ENCODE assay signal across 24 cellular contexts in genomic region chr10:72030762-72031543, GRCh38. TPM values are rescaled to one million over a fixed set of nuclear protein-coding genes. Genes with fewer than 3 reads are reported as not detected.
DNase-seq lines count a peak whose midpoint lies in the region; TF ChIP-seq lines count a peak whose summit lies in the region.
"Had no signal": no experiment of that assay in that cellular context is flagged by ENCODE, and none has a peak within 500 bp of the region (broad histone marks: within the 10 kb centered on the region; RNA-seq: fewer than 3 reads in every experiment).

No MANE protein-coding gene starts in this region.

- no peak overlapping the region for H2AFZ ChIP-seq in hepatocyte
- peak overlapping the region; percentile 68 for H2AFZ ChIP-seq in neural progenitor cell (replicated peaks)
- H2AFZ ChIP-seq: GM23248 had no signal

- H3K9me2 ChIP-seq in hepatocyte (replicated peaks; ENCODE audit: insufficient read depth): no peaks in the 10 kb centered on the region

- peak overlapping the region in 3 of 5 donors; percentile 16 to 59 (median 17) for H3K27ac ChIP-seq in adrenal gland
- peak overlapping the region; percentile 76 for H3K27ac ChIP-seq in hepatocyte
- no peak overlapping the region for H3K27ac ChIP-seq in neural progenitor cell
- H3K27ac ChIP-seq in stomach: peak overlapping the region in 4 of 5 donors; percentile 4 to 54 (median 52)
- H3K27ac ChIP-seq: coronary artery, GM23248, WERI-Rb-1 had no signal

- TF ChIP-seq EP300 in stomach (IDR thresholded peaks at IDR 0.05): no peak

- no peak for TF ChIP-seq POLR2A in adrenal gland (IDR thresholded peaks at IDR 0.05)
- TF ChIP-seq POLR2A in stomach (IDR thresholded peaks at IDR 0.05): no peak

- intact Hi-C loops in adrenal gland (cut with DNase I) (no loop called here), stomach (cut with DNase I; ENCODE audit: low total_unique reads) (no loop called here)

- H3K4me2 ChIP-seq in hepatocyte (peak overlapping the region; percentile 21), neural progenitor cell (no peak overlapping the region)

- TF ChIP-seq CTCF in adrenal gland (IDR thresholded peaks at IDR 0.05) (no peak), hepatocyte (IDR thresholded peaks at IDR 0.05; ENCODE audit: poor library complexity) (no peak), neural progenitor cell (IDR thresholded peaks at IDR 0.05) (no peak), stomach (IDR thresholded peaks at IDR 0.05) (no peak)

- H4K20me1 ChIP-seq in hepatocyte (ENCODE audit: insufficient read depth, poor library complexity, severe bottlenecking): no peaks in the 10 kb centered on the region
- no peaks in the 10 kb centered on the region for H4K20me1 ChIP-seq in neural progenitor cell (ENCODE audit: low read depth)

- H3K4me1 ChIP-seq in adrenal gland (replicated peaks in 1 of 2) (peaks cover 11 to 21% of the 10 kb centered on the region in 2 donors), hepatocyte (ENCODE audit: insufficient read depth) (peaks cover 32% of the 10 kb centered on the region), neural progenitor cell (no peaks in the 10 kb centered on the region), stomach (peaks cover 7 to 44% (median 32%) of the 10 kb centered on the region in 4 donors)

- peaks cover 43% of the 10 kb centered on the region for H3K4me1 Mint-ChIP-seq in neural progenitor cell
- H3K4me1 Mint-ChIP-seq in activated naive CD8-positive, alpha-beta T cell treated with anti-CD3 and anti-CD28 coated beads for 36 hours: peaks cover 3% of the 10 kb centered on the region
- H3K4me1 Mint-ChIP-seq: activated naive CD4-positive, alpha-beta T cell treated with anti-CD3 and anti-CD28 coated beads, Interleukin-2, amount 50 U/mL, for 24 hours; naive B cell had no signal

- no peaks in the 10 kb centered on the region for H3K9me3 ChIP-seq in adrenal gland (replicated peaks in 1 of 3)
- no peaks in the 10 kb centered on the region for H3K9me3 ChIP-seq in hepatocyte (ENCODE audit: low read depth)
- H3K9me3 ChIP-seq in neural progenitor cell (ENCODE audit: low read depth): no peaks in the 10 kb centered on the region
- H3K9me3 ChIP-seq in stomach: no peaks in the 10 kb centered on the region

- H3K27me3 ChIP-seq in adrenal gland (no peaks in the 10 kb centered on the region), hepatocyte (no peaks in the 10 kb centered on the region), neural progenitor cell (no peaks in the 10 kb centered on the region), stomach (no peaks in the 10 kb centered on the region)

- WGBS in adrenal gland, 4 donors: 47 to 63% (median 56%) methylated on average over 17 to 19 of the region's 19 CpGs
- 61% methylated on average over 19 of the region's 19 CpGs for WGBS in hepatocyte (ENCODE audit: low lambda C conversion rate, missing lambda C conversion rate)
- whole genome bisulfite sequencing in stomach, 5 donors: 51 to 78% (median 60%) methylated on average over 18 to 19 of the region's 19 CpGs

- H3K79me2 ChIP-seq in hepatocyte (no peaks in the 10 kb centered on the region), neural progenitor cell (ENCODE audit: low read depth) (no peaks in the 10 kb centered on the region)

- DNase-seq in adrenal gland (peak; percentile 54 to 89 (median 79)), hepatocyte (ENCODE audit: low spot score) (peak; percentile 70), neural progenitor cell (ENCODE audit: low spot score) (no peak), stomach (peak; percentile 87), DMS153 (lab: John Stamatoyannopoulos, UW) (no peak), NCI-H2081 treated with DMSO at 0.1 percent for 48 hours (lab: John Stamatoyannopoulos, UW) (no peak)
- DNase-seq in activated naive CD8-positive, alpha-beta T cell treated with anti-CD3 and anti-CD28 coated beads for 36 hours: no peak
- no peak for DNase-seq in stimulated activated CD4-positive, alpha-beta T cell treated with anti-CD3 and anti-CD28 coated beads, Interleukin-15, amount 100 ng/mL, for 24 hours
- DNase-seq: activated CD4-positive, alpha-beta memory T cell treated with anti-CD3 and anti-CD28 coated beads for 36 hours; activated T-cell treated with anti-CD3 and anti-CD28 coated beads, Interleukin-2, amount 50 U/mL, for 4 hours; CD8-positive, alpha-beta T cell; DND-41; GM23248; Karpas-422; left colon; naive B cell; NCI-H1105; NCI-H526 treated with DMSO at 0.1 percent for 48 hours; OCI-M1; stimulated activated naive CD8-positive, alpha-beta T cell treated with anti-CD3 and anti-CD28 coated beads, Interleukin-15, Interleukin-2, amounts not matched to agents 100 U/mL and 50 U/mL, for 24 hours; T-helper 17 cell; WERI-Rb-1 had no signal

- H3K36me3 ChIP-seq in adrenal gland (replicated peaks in 1 of 2) (no peaks in the 10 kb centered on the region), hepatocyte (replicated peaks; ENCODE audit: insufficient read depth, low read depth) (no peaks in the 10 kb centered on the region), neural progenitor cell (no peaks in the 10 kb centered on the region), stomach (no peaks in the 10 kb centered on the region)
- H3K36me3 ChIP-seq: WERI-Rb-1 had no signal

- peaks cover 6% of the 10 kb centered on the region for H3K27me3 Mint-ChIP-seq in neural progenitor cell (ENCODE audit: insufficient read depth, low read depth)
- no peaks in the 10 kb centered on the region for H3K27me3 Mint-ChIP-seq in activated naive CD8-positive, alpha-beta T cell treated with anti-CD3 and anti-CD28 coated beads for 36 hours

- H3K36me3 Mint-ChIP-seq in neural progenitor cell: no peaks in the 10 kb centered on the region
- H3K36me3 Mint-ChIP-seq in activated naive CD8-positive, alpha-beta T cell treated with anti-CD3 and anti-CD28 coated beads for 36 hours: no peaks in the 10 kb centered on the region
- H3K36me3 Mint-ChIP-seq: activated CD4-positive, alpha-beta memory T cell treated with anti-CD3 and anti-CD28 coated beads for 36 hours; activated naive CD4-positive, alpha-beta T cell treated with anti-CD3 and anti-CD28 coated beads, Interleukin-2, amount 50 U/mL, for 24 hours; CD8-positive, alpha-beta T cell; naive B cell had no signal

- no peak overlapping the region for H3K9ac ChIP-seq in neural progenitor cell
- H3K9ac ChIP-seq: GM23248 had no signal

- peak overlapping the region; percentile 81 for H3K27ac Mint-ChIP-seq in neural progenitor cell
- no peak overlapping the region for H3K27ac Mint-ChIP-seq in activated naive CD8-positive, alpha-beta T cell treated with anti-CD3 and anti-CD28 coated beads for 36 hours
- H3K27ac Mint-ChIP-seq: activated CD4-positive, alpha-beta memory T cell treated with anti-CD3 and anti-CD28 coated beads for 36 hours; activated naive CD4-positive, alpha-beta T cell treated with anti-CD3 and anti-CD28 coated beads, Interleukin-2, amount 50 U/mL, for 24 hours; CD8-positive, alpha-beta T cell; naive B cell; T-helper 17 cell had no signal

- H3K4me3 ChIP-seq in adrenal gland (no peak overlapping the region), hepatocyte (no peak overlapping the region), neural progenitor cell (no peak overlapping the region), stomach (no peak overlapping the region)
- H3K4me3 ChIP-seq: coronary artery, GM23248 had no signal

- no peaks in the 10 kb centered on the region for H3K9me3 Mint-ChIP-seq in neural progenitor cell
- no peaks in the 10 kb centered on the region for H3K9me3 Mint-ChIP-seq in activated naive CD8-positive, alpha-beta T cell treated with anti-CD3 and anti-CD28 coated beads for 36 hours
- H3K9me3 Mint-ChIP-seq: activated CD4-positive, alpha-beta memory T cell treated with anti-CD3 and anti-CD28 coated beads for 36 hours; activated naive CD4-positive, alpha-beta T cell treated with anti-CD3 and anti-CD28 coated beads, Interleukin-2, amount 50 U/mL, for 24 hours; activated T-cell treated with anti-CD3 and anti-CD28 coated beads, Interleukin-2, amount 50 U/mL, for 4 hours; CD8-positive, alpha-beta T cell; naive B cell had no signal

- no peaks in the 10 kb centered on the region for H3F3A ChIP-seq in neural progenitor cell (ENCODE audit: low read depth)

- H3K4me3 Mint-ChIP-seq in neural progenitor cell: no peak overlapping the region
- no peak overlapping the region for H3K4me3 Mint-ChIP-seq in activated naive CD8-positive, alpha-beta T cell treated with anti-CD3 and anti-CD28 coated beads for 36 hours
- H3K4me3 Mint-ChIP-seq: activated CD4-positive, alpha-beta memory T cell treated with anti-CD3 and anti-CD28 coated beads for 36 hours; activated naive CD4-positive, alpha-beta T cell treated with anti-CD3 and anti-CD28 coated beads, Interleukin-2, amount 50 U/mL, for 24 hours; activated T-cell treated with anti-CD3 and anti-CD28 coated beads, Interleukin-2, amount 50 U/mL, for 4 hours; CD8-positive, alpha-beta T cell; T-helper 17 cell had no signal

RNA-seq across cellular contexts. Expression of gene SPOCK2, which starts 57.4 kb away (rescaled TPM):
- total RNA-seq in adrenal gland (10 to 100 TPM; 13.8 to 68.9 (median 40.6) TPM), hepatocyte (3.0 and 3.2 TPM in 2 replicates), neural progenitor cell (ENCODE audit: low replicate concordance) (1.9 and 3.2 TPM in 2 replicates), stomach (10 to 100 TPM in 3 of 5 donors, 1 to 10 TPM in 2; 1.2 to 31.7 (median 17.4) TPM)
- polyA plus RNA-seq in adrenal gland (10 to 100 TPM; 11.7 to 57.8 (median 23.6) TPM), hepatocyte (3.1 and 5.2 TPM in 2 replicates), stomach (1 to 10 TPM; 1.1 to 2.7 (median 1.8) TPM)
- 100 to 1,000 TPM; 136 to 142 TPM for total RNA-seq in activated naive CD8-positive, alpha-beta T cell treated with anti-CD3 and anti-CD28 coated beads for 36 hours
- total RNA-seq: GM23248 had no signal

Comparison
In these comparisons a context has a peak if more than half of its experiments do, and no peak if none do; other contexts are left out.
1. DNase-seq: peak in adrenal gland (7 of 7), hepatocyte (single experiment) and stomach (single experiment); none in neural progenitor cell (single experiment), activated naive CD8-positive, alpha-beta T cell treated with anti-CD3 and anti-CD28 coated beads for 36 hours (single experiment), DMS153 (single experiment), stimulated activated CD4-positive, alpha-beta T cell treated with anti-CD3 and anti-CD28 coated beads, Interleukin-15, amount 100 ng/mL, for 24 hours (single experiment) and NCI-H2081 treated with DMSO at 0.1 percent for 48 hours (single experiment).